In genomic region chr11:66619080-66619554, GRCh38 we compare ENCODE assay signal across 8 cellular contexts. TPM values are rescaled to one million over a fixed set of nuclear protein-coding genes. Genes with fewer than 3 reads are reported as not detected.
A peak's percentile ranks its signal among the peaks of the same experiment; 100 is the strongest.
DNase-seq lines count a peak whose midpoint lies in the region; ATAC-seq and TF ChIP-seq lines count a peak whose summit lies in the region.

No MANE protein-coding gene starts in this region.

- POLR2A ChIA-PET in T-cell (lab: Charles Lee): interaction anchor here (0.6 to 6.0 kb wide), 23 partner anchors 9 to 1851 kb away, joined by 3 to 165 read pairs (median 6); partner anchors contain the start of genes RBM4 (in 2 of the 2), BBS1 (in 1 of the 2), CCDC87 (in 1 of the 2) and RBM4B (in 1 of the 2)

- H2AFZ ChIP-seq in neural progenitor cell (replicated peaks): no peak overlapping the region

- peaks cover 85% of the 10 kb centered on the region for H3K79me2 ChIP-seq in neural progenitor cell (ENCODE audit: low read depth)

- H3K9ac ChIP-seq in neural progenitor cell: peak overlapping the region; percentile 61

- H3K27ac Mint-ChIP-seq in T-cell: peak overlapping the region; percentile 98
- no peak overlapping the region for H3K27ac Mint-ChIP-seq in neural progenitor cell

- no peak for TF ChIP-seq CTCF in neural progenitor cell (IDR thresholded peaks at IDR 0.05)

- H3K4me1 ChIP-seq in neural progenitor cell: peaks cover 34% of the 10 kb centered on the region

- H3K4me3 ChIP-seq in neural progenitor cell: peak overlapping the region; percentile 82

- H3K9me3 ChIP-seq in neural progenitor cell (ENCODE audit: low read depth): no peaks in the 10 kb centered on the region

- H3K36me3 Mint-ChIP-seq in T-cell: peaks cover 40% of the 10 kb centered on the region
- H3K36me3 Mint-ChIP-seq in neural progenitor cell: peaks cover 36% of the 10 kb centered on the region

- no peaks in the 10 kb centered on the region for H3K36me3 ChIP-seq in neural progenitor cell

- peak; percentile 15 to 63 (median 24) for ATAC-seq in T-cell (replicated peaks in 1 of 4)
- peak; percentile 47 for ATAC-seq in esophagus mucosa

- CTCF ChIA-PET in T-cell (lab: Charles Lee): interaction anchor here (0.5 to 2.5 kb wide), 9 partner anchors 19 to 224 kb away, joined by 3 to 26 read pairs (median 3); partner anchors contain the start of genes CCDC87 (in 2 of the 2), CCS (in 1 of the 2), MRPL11 (in 1 of the 2) and RBM4 (in 1 of the 2)

- peaks cover 58% of the 10 kb centered on the region for H3F3A ChIP-seq in neural progenitor cell (ENCODE audit: low read depth)

- H3K27me3 ChIP-seq in neural progenitor cell: no peaks in the 10 kb centered on the region

- peaks cover 76% of the 10 kb centered on the region for H4K20me1 ChIP-seq in neural progenitor cell (ENCODE audit: low read depth)

- H3K27me3 Mint-ChIP-seq in T-cell: no peaks in the 10 kb centered on the region
- H3K27me3 Mint-ChIP-seq in neural progenitor cell (ENCODE audit: insufficient read depth, low read depth): no peaks in the 10 kb centered on the region

- H3K27ac ChIP-seq in neural progenitor cell: no peak overlapping the region

- H3K4me3 Mint-ChIP-seq in T-cell (peak overlapping the region; percentile 97 to 99 (median 98)), neural progenitor cell (peak overlapping the region; percentile 98)

- peak overlapping the region; percentile 100 for H3K4me2 ChIP-seq in neural progenitor cell

- DNase-seq in activated gamma-delta T cell treated with Interleukin-2 at 50 U/mL for 16 hours (peak; percentile 12), activated gamma-delta T cell (lab: John Stamatoyannopoulos, UW) (no peak), T-cell (peak in 21 of 34 experiments; percentile 13 to 60 (median 35)), neural progenitor cell (ENCODE audit: low spot score) (no peak), NCI-H1105 (lab: John Stamatoyannopoulos, UW) (no peak), NCI-H2107 treated with DMSO at 0.1 percent for 48 hours (lab: John Stamatoyannopoulos, UW; ENCODE audit: unreplicated experiment) (no peak)
- DNase-seq in activated effector memory CD4-positive, alpha-beta T cell treated with anti-CD3 and anti-CD28 coated beads, Interleukin-2, amount 50 U/mL, for 16 hours: no peak

- H3K4me1 Mint-ChIP-seq in T-cell (peaks cover 70 to 75% (median 73%) of the 10 kb centered on the region in 3 donors), neural progenitor cell (peaks cover 40% of the 10 kb centered on the region)

- H3K9me3 Mint-ChIP-seq in T-cell (no peaks in the 10 kb centered on the region), neural progenitor cell (no peaks in the 10 kb centered on the region)

RNA-seq across cellular contexts. Expression of gene RBM14, which starts 2.7 kb away (rescaled TPM):
- total RNA-seq in T-cell (100 to 1,000 TPM; 176 to 382 (median 191) TPM), esophagus mucosa (36.8 TPM), neural progenitor cell (ENCODE audit: low replicate concordance) (38.2 and 63.8 TPM in 2 replicates)

RNA-seq across cellular contexts. Expression of gene RBM4, which starts 19.4 kb away (rescaled TPM):
- total RNA-seq in T-cell (100 to 1,000 TPM; 163 to 233 (median 181) TPM), esophagus mucosa (84.7 TPM), neural progenitor cell (ENCODE audit: low replicate concordance) (172 and 206 TPM in 2 replicates)

RNA-seq across cellular contexts. Expression of gene CCS, which starts 26.1 kb away (rescaled TPM):
- 10 to 100 TPM; 32.3 to 69.5 (median 58.3) TPM for total RNA-seq in T-cell
- total RNA-seq in esophagus mucosa: 20.1 TPM
- total RNA-seq in neural progenitor cell (ENCODE audit: low replicate concordance): 44.3 and 76.1 TPM in 2 replicates

RNA-seq across cellular contexts. Expression of gene CCDC87, which starts 26.3 kb away (rescaled TPM):
- total RNA-seq in T-cell (under 1 TPM; 0.10 to 0.65 (median 0.32) TPM), esophagus mucosa (0.16 TPM), neural progenitor cell (ENCODE audit: low replicate concordance) (0.22 and 1.2 TPM in 2 replicates)

RNA-seq across cellular contexts. Expression of gene CTSF, which starts 50.7 kb away (rescaled TPM):
- 10 to 100 TPM; 18.2 to 39.3 (median 30.4) TPM for total RNA-seq in T-cell
- total RNA-seq in esophagus mucosa: 4.1 TPM
- 1.1 TPM in 1 of 2 replicates, not detected in the other for total RNA-seq in neural progenitor cell (ENCODE audit: low replicate concordance)

Comparison
In these comparisons a context has a peak if more than half of its experiments do, and no peak if none do; other contexts are left out.
1. DNase-seq: peak in activated gamma-delta T cell treated with Interleukin-2 at 50 U/mL for 16 hours (single experiment) and T-cell (21 of 34); none in activated gamma-delta T cell (single experiment), neural progenitor cell (single experiment), NCI-H1105 (single experiment), activated effector memory CD4-positive, alpha-beta T cell treated with anti-CD3 and anti-CD28 coated beads, Interleukin-2, amount 50 U/mL, for 16 hours (single experiment) and NCI-H2107 treated with DMSO at 0.1 percent for 48 hours (single experiment).